ENCODE assay signal across 26 cellular contexts in genomic region chr6:37974381-37974780, GRCh38.
"Had no signal": no experiment of that assay in that cellular context is flagged by ENCODE, and none has a peak within 500 bp of the region (broad histone marks: within the 10 kb centered on the region; RNA-seq: fewer than 3 reads in every experiment).

No MANE protein-coding gene starts in this region.

- DNase-seq: islet precursor cell; left ventricle myocardium inferior; mesendoderm; naive B cell; nucleus accumbens; pancreas; posterior cingulate gyrus; retina; right cardiac atrium; sigmoid colon; small intestine; spleen; stimulated activated CD4-positive, alpha-beta T cell treated with anti-CD3 and anti-CD28 coated beads, Interleukin-4, amount 100 ng/mL, for 24 hours; stimulated activated naive CD4-positive, alpha-beta T cell treated with Interleukin-2 at 50 U/mL for 16 hours; stimulated activated naive CD8-positive, alpha-beta T cell treated with anti-CD3 and anti-CD28 coated beads, Interleukin-15, amount 100 ng/mL, for 72 hours; substantia nigra had no signal

- H3K9me3 Mint-ChIP-seq: stimulated activated effector memory CD8-positive, alpha-beta T cell treated with anti-CD3 and anti-CD28 coated beads, Interleukin-12 subunit alpha, Interleukin-12 subunit beta, amount 100 ng/mL, for 72 hours; type B pancreatic cell had no signal

- H3K4me3 Mint-ChIP-seq: mesothelial cell of epicardium; nephron; neural crest cell; stimulated activated effector memory CD8-positive, alpha-beta T cell treated with anti-CD3 and anti-CD28 coated beads, Interleukin-12 subunit alpha, Interleukin-12 subunit beta, amount 100 ng/mL, for 72 hours; stimulated activated naive CD8-positive, alpha-beta T cell treated with anti-CD3 and anti-CD28 coated beads, Interleukin-15, amount 100 ng/mL, for 72 hours; type B pancreatic cell had no signal

- H3K27ac ChIP-seq: hepatocyte, left ventricle myocardium inferior, pancreas, prostate gland, sigmoid colon, spleen, tibial nerve, vagina had no signal

- H3K27me3 ChIP-seq: hepatocyte, pancreas, sigmoid colon, spleen, tibial nerve, vagina had no signal

- ATAC-seq: pancreas; right cardiac atrium; stimulated activated effector memory CD8-positive, alpha-beta T cell treated with anti-CD3 and anti-CD28 coated beads, Interleukin-12 subunit alpha, Interleukin-12 subunit beta, amount 100 ng/mL, for 72 hours; stimulated activated naive CD8-positive, alpha-beta T cell treated with anti-CD3 and anti-CD28 coated beads, Interleukin-15, amount 100 ng/mL, for 72 hours had no signal

- H3K9me3 ChIP-seq: pancreas, prostate gland had no signal

- H3K4me2 ChIP-seq: hepatocyte had no signal

- H3K4me1 ChIP-seq: prostate gland had no signal

- H3K27me3 Mint-ChIP-seq: naive B cell; stimulated activated naive CD8-positive, alpha-beta T cell treated with anti-CD3 and anti-CD28 coated beads, Interleukin-15, amount 100 ng/mL, for 72 hours; type B pancreatic cell had no signal

- H3K36me3 Mint-ChIP-seq: stimulated activated effector memory CD8-positive, alpha-beta T cell treated with anti-CD3 and anti-CD28 coated beads, Interleukin-12 subunit alpha, Interleukin-12 subunit beta, amount 100 ng/mL, for 72 hours; type B pancreatic cell had no signal

- H3K36me3 ChIP-seq: pancreas, prostate gland, sigmoid colon, vagina had no signal

- H3K4me3 ChIP-seq: hepatocyte, left ventricle myocardium inferior, lung, pancreas, prostate gland, sigmoid colon, spleen, tibial nerve, vagina had no signal

- H3K27ac Mint-ChIP-seq: mesothelial cell of epicardium; nephron; stimulated activated effector memory CD8-positive, alpha-beta T cell treated with anti-CD3 and anti-CD28 coated beads, Interleukin-12 subunit alpha, Interleukin-12 subunit beta, amount 100 ng/mL, for 72 hours; type B pancreatic cell had no signal
